ENCODE assay signal across 1 cellular context in the genomic region with DNA sequence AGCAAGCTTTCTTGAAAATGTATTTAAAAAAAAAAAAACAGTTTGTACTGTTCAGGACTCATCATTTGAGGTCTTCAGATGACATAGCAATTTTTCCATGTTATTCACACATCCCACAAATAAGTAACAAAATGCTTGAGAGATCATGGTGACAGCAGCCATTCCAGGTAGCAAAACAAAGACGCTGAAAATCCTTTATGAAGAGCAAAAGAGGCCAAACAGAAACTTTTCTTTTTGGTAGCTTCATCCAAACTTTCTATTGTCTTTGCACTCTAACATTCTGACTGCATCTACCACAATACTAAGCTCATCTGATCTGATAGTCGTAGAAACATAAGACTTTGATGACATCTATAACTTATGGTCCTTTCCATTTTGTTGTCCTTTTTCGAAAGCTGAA.
TF ChIP-seq lines count a peak whose summit lies in the region.

No MANE protein-coding gene starts in this region.

TF ChIP-seq in K562, 482 proteins besides CTCF, POLR2A, EP300 and RAD21 (continued from another document):
- TF ChIP-seq ERF (CRISPR knock-in tag; IDR thresholded peaks at IDR 0.05): no peak
- no peak for TF ChIP-seq PHTF2 (CRISPR knock-in tag; IDR thresholded peaks at IDR 0.05)
- TF ChIP-seq TFAP4 (CRISPR knock-in tag; IDR thresholded peaks at IDR 0.05; ENCODE audit: borderline replicate concordance): no peak
- TF ChIP-seq MAFF (IDR thresholded peaks at IDR 0.05; ENCODE audit: low read length): peak; percentile 17; the same call in 1 of the 2 replicates
- TF ChIP-seq HMGN3 (IDR thresholded peaks at IDR 0.05; ENCODE audit: borderline replicate concordance, extremely low read depth, insufficient read length, low read depth, low read length): no peak
- TF ChIP-seq DPF2 (IDR thresholded peaks at IDR 0.05): peak; percentile 39; the same call in 1 of the 2 replicates
- TF ChIP-seq ZBTB40 (IDR thresholded peaks at IDR 0.05): 0 out of 2 replicates have a peak, but pooled peaks have one; percentile 34
- TF ChIP-seq ZBTB40 (CRISPR knock-in tag; IDR thresholded peaks at IDR 0.05): no peak
- peak; percentile 85 for TF ChIP-seq MAFG (tag; conservative IDR thresholded peaks at IDR 0.05)
- TF ChIP-seq TGIF2 (CRISPR knock-in tag; IDR thresholded peaks at IDR 0.05): no peak
- no peak for TF ChIP-seq KHSRP (IDR thresholded peaks at IDR 0.05)
- TF ChIP-seq YY1 (IDR thresholded peaks at IDR 0.05; ENCODE audit: borderline replicate concordance in 1 of 3, control insufficient read depth in 1 of 3, extremely low read depth in 1 of 3, insufficient read depth in 3 of 3, insufficient read length in 1 of 3, insufficient replicate concordance in 2 of 3, low read depth in 1 of 3, low read length in 2 of 3): no peak
- peak; percentile 77 for TF ChIP-seq ZNF316 (IDR thresholded peaks at IDR 0.05)
- peak; percentile 53 for TF ChIP-seq NFE2L1 (tag; IDR thresholded peaks at IDR 0.05; ENCODE audit: borderline replicate concordance, low read depth)
- no peak for TF ChIP-seq HDAC6 (IDR thresholded peaks at IDR 0.05; ENCODE audit: low read depth, low read length)
- no peak for TF ChIP-seq PBX2 (CRISPR knock-in tag; IDR thresholded peaks at IDR 0.05; ENCODE audit: low read depth)
- TF ChIP-seq PBX2 (tag; conservative IDR thresholded peaks at IDR 0.05; ENCODE audit: low read depth): peak; percentile 61; the same call in 1 of the 2 replicates
- TF ChIP-seq, protein P1, sequence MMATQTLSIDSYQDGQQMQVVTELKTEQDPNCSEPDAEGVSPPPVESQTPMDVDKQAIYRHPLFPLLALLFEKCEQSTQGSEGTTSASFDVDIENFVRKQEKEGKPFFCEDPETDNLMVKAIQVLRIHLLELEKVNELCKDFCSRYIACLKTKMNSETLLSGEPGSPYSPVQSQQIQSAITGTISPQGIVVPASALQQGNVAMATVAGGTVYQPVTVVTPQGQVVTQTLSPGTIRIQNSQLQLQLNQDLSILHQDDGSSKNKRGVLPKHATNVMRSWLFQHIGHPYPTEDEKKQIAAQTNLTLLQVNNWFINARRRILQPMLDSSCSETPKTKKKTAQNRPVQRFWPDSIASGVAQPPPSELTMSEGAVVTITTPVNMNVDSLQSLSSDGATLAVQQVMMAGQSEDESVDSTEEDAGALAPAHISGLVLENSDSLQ (IDR thresholded peaks at IDR 0.05): peak; percentile 37
- peak; percentile 84 for TF ChIP-seq NFE2 (IDR thresholded peaks at IDR 0.05; ENCODE audit: low read depth)
- 0 out of 2 replicates have a peak, but pooled peaks have one; percentile 54 for TF ChIP-seq ZNF766 (CRISPR knock-in tag; conservative IDR thresholded peaks at IDR 0.05)
- TF ChIP-seq SMARCA4 (IDR thresholded peaks at IDR 0.05): 0 out of 2 replicates have a peak, but pooled peaks have one; percentile 21
- TF ChIP-seq, protein P2, sequence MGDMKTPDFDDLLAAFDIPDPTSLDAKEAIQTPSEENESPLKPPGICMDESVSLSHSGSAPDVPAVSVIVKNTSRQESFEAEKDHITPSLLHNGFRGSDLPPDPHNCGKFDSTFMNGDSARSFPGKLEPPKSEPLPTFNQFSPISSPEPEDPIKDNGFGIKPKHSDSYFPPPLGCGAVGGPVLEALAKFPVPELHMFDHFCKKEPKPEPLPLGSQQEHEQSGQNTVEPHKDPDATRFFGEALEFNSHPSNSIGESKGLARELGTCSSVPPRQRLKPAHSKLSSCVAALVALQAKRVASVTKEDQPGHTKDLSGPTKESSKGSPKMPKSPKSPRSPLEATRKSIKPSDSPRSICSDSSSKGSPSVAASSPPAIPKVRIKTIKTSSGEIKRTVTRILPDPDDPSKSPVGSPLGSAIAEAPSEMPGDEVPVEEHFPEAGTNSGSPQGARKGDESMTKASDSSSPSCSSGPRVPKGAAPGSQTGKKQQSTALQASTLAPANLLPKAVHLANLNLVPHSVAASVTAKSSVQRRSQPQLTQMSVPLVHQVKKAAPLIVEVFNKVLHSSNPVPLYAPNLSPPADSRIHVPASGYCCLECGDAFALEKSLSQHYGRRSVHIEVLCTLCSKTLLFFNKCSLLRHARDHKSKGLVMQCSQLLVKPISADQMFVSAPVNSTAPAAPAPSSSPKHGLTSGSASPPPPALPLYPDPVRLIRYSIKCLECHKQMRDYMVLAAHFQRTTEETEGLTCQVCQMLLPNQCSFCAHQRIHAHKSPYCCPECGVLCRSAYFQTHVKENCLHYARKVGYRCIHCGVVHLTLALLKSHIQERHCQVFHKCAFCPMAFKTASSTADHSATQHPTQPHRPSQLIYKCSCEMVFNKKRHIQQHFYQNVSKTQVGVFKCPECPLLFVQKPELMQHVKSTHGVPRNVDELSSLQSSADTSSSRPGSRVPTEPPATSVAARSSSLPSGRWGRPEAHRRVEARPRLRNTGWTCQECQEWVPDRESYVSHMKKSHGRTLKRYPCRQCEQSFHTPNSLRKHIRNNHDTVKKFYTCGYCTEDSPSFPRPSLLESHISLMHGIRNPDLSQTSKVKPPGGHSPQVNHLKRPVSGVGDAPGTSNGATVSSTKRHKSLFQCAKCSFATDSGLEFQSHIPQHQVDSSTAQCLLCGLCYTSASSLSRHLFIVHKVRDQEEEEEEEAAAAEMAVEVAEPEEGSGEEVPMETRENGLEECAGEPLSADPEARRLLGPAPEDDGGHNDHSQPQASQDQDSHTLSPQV (IDR thresholded peaks at IDR 0.05): peak; percentile 64; the same call in 1 of the 2 replicates
- peak; percentile 68 for TF ChIP-seq MEIS2 (IDR thresholded peaks at IDR 0.05; ENCODE audit: partially characterized antibody)
- TF ChIP-seq CCNT2 (IDR thresholded peaks at IDR 0.05; ENCODE audit: borderline replicate concordance, extremely low read depth, insufficient read length, low read depth, low read length): no peak
- TF ChIP-seq ZNF384 (IDR thresholded peaks at IDR 0.05; ENCODE audit: low read depth, low read length): 0 out of 2 replicates have a peak, but pooled peaks have one; percentile 36
- no peak for TF ChIP-seq JUND (IDR thresholded peaks at IDR 0.05; ENCODE audit: borderline replicate concordance, low read depth, low read length)
- TF ChIP-seq JUND (tag; IDR thresholded peaks at IDR 0.05; ENCODE audit: borderline replicate concordance, low read depth, low read length): peak; percentile 11; the same call in 1 of the 3 replicates
